Comparison of ENCODE assay signal across 10 cellular contexts in the genomic region with DNA sequence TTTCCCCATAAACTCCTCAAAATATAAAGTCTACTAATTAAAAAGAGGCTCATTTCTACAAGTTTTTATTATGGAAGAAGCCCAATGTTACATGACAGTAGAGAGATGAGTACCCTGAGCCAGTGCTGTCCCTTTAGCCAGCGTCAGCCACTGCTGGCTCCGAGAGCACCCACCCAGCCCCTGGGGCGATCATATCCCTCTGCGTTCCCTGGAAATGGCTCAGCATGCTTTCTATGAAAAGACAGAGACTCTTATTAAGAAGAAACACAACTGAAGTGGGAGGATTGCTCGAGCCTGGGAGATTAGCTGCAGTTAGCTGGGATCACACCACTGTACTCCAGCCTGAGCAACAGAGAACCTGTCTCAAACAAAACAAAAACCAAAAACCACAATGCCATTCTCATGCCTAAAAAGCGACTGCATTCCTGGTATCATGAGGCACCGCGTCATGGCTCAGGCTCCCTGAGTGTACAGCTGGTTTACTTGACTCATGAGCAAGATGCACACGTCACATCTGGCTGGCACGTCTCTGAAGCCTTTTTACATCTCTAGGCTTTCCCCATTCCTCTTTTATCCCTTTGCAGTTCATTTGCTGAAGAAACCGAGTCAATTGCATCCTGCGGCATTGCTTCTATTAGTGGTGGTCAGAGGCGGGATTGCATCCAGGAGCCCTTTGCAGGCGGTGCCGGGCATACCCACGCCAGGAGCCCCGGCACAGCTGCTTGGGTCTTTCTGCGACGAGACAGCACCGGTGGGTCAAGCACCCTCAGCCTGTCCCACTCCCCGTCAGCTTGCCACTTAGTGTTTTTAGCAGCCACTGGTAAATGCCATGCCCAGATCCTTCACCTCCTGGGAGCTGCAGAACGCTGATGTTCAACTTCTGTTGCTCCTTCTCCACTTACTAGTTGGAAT.
DNase-seq lines count a peak whose midpoint lies in the region; ATAC-seq, FAIRE-seq and TF ChIP-seq lines count a peak whose summit lies in the region.
"Had no signal": no experiment of that assay in that cellular context is flagged by ENCODE, and none has a peak within 500 bp of the region (broad histone marks: within the 10 kb centered on the region; RNA-seq: fewer than 3 reads in every experiment).

No MANE protein-coding gene starts in this region.

- H3K4me3 ChIP-seq in epithelial cell of esophagus (ENCODE audit: low read length) (no peak overlapping the region), retinal pigment epithelial cell (ENCODE audit: low read length) (no peak overlapping the region)
- H3K4me3 ChIP-seq: skin epidermis had no signal

- no peaks in the 10 kb centered on the region for H3K36me3 Mint-ChIP-seq in activated CD8-positive, alpha-beta T cell treated with anti-CD3 and anti-CD28 coated beads for 36 hours (ENCODE audit: low read depth)

- DNase-seq in RCC 7860 (ENCODE audit: low spot score) (peak; percentile 27), epithelial cell of esophagus (ENCODE audit: low read depth) (peak; percentile 53), retinal pigment epithelial cell (ENCODE audit: low read depth) (peak; percentile 98)
- DNase-seq in activated CD8-positive, alpha-beta T cell treated with anti-CD3 and anti-CD28 coated beads for 36 hours, result no peak
- DNase-seq in activated CD4-positive, alpha-beta T cell treated with anti-CD3 and anti-CD28 coated beads for 1 hour, result no peak
- DNase-seq: NCI-H510A treated with DMSO at 0.1 percent for 48 hours, T-helper 17 cell had no signal

- no peaks in the 10 kb centered on the region for H3K4me1 Mint-ChIP-seq in activated CD8-positive, alpha-beta T cell treated with anti-CD3 and anti-CD28 coated beads for 36 hours (ENCODE audit: low read depth)
- H3K4me1 Mint-ChIP-seq: T-helper 17 cell had no signal

- H3K9me3 Mint-ChIP-seq in activated CD8-positive, alpha-beta T cell treated with anti-CD3 and anti-CD28 coated beads for 36 hours, result peaks cover 2% of the 10 kb centered on the region

- peaks cover 24% of the 10 kb centered on the region for H3K27me3 Mint-ChIP-seq in activated CD8-positive, alpha-beta T cell treated with anti-CD3 and anti-CD28 coated beads for 36 hours

- TF ChIP-seq CTCF in GM12873 (IDR thresholded peaks at IDR 0.05; ENCODE audit: insufficient read depth, low read depth, low read length, missing control alignments), result peak; percentile 2
- no peak for TF ChIP-seq CTCF in epithelial cell of esophagus (IDR thresholded peaks at IDR 0.05; ENCODE audit: insufficient read depth, low read depth, low read length, missing control alignments)
- TF ChIP-seq CTCF in retinal pigment epithelial cell (conservative IDR thresholded peaks at IDR 0.05; ENCODE audit: low read depth, low read length), result no peak
- TF ChIP-seq CTCF in activated CD8-positive, alpha-beta T cell treated with anti-CD3 and anti-CD28 coated beads for 36 hours (IDR thresholded peaks at IDR 0.05), result no peak

- intact Hi-C loops in activated CD8-positive, alpha-beta T cell treated with anti-CD3 and anti-CD28 coated beads for 36 hours (cut with micrococcal nuclease), result no loop called here

- no peak for ATAC-seq in HG03442 (IDR thresholded peaks at IDR 0.05; ENCODE audit: unreplicated experiment)
- ATAC-seq in activated CD8-positive, alpha-beta T cell treated with anti-CD3 and anti-CD28 coated beads for 36 hours, result no peak
- ATAC-seq: T-helper 17 cell had no signal

- no peak for FAIRE-seq in RCC 7860 (lab: Jason Lieb, UNC)

- no peak overlapping the region for H3K4me3 Mint-ChIP-seq in activated CD8-positive, alpha-beta T cell treated with anti-CD3 and anti-CD28 coated beads for 36 hours
- H3K4me3 Mint-ChIP-seq: T-helper 17 cell had no signal

- POLR2A ChIA-PET in activated CD8-positive, alpha-beta T cell treated with anti-CD3 and anti-CD28 coated beads for 36 hours (lab: Charles Lee), result no interaction called here

- no peak overlapping the region for H3K27ac Mint-ChIP-seq in activated CD8-positive, alpha-beta T cell treated with anti-CD3 and anti-CD28 coated beads for 36 hours
- H3K27ac Mint-ChIP-seq: T-helper 17 cell had no signal

- CTCF ChIA-PET in activated CD8-positive, alpha-beta T cell treated with anti-CD3 and anti-CD28 coated beads for 36 hours (lab: Charles Lee), result no interaction called here

Comparison
In these comparisons a context has a peak if more than half of its experiments do, and no peak if none do; other contexts are left out.
1. DNase-seq: peak in RCC 7860 (single experiment), epithelial cell of esophagus (single experiment) and retinal pigment epithelial cell (single experiment); none in activated CD8-positive, alpha-beta T cell treated with anti-CD3 and anti-CD28 coated beads for 36 hours (single experiment) and activated CD4-positive, alpha-beta T cell treated with anti-CD3 and anti-CD28 coated beads for 1 hour (single experiment).